In the genomic region with DNA sequence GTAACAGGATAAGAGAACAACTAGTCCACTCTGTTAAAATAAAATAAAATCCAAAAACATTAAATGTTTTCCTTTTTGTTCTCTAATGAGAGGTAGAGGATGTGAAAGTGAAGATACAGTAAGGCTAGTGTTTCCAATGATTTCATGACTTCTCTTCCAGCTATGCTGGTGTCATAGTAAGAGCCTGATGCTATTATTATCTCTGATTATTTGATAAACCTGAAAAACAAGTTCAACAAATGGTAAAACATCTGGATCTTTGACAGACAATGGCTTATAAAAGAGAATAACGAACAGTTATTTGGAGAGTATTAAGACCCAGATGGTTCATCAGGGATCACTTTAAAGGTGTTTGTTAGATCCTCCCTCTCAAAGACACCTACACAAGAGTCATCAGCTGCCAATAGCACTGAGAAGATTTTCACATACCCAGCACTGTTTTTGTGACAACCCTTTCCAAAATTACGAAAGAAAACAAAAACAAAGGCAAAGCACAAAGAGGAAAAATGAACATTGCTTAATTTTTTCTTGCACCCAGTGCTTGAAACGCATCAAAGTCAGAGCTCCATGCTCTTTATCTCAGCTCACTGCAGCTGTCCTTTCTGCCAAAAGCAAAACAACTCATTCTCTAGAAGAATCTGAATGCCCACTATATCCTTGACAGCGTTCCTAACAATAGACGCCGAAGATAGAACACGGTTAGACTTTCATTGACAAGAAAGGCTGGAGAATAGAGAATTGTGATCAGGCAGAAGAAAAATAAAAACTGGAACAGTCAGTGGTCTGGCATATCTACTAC, we compare ENCODE assay signal across 15 cellular contexts.
DNase-seq lines count a peak whose midpoint lies in the region; ATAC-seq and TF ChIP-seq lines count a peak whose summit lies in the region.
"Had no signal": no experiment of that assay in that cellular context is flagged by ENCODE, and none has a peak within 500 bp of the region (broad histone marks: within the 10 kb centered on the region; RNA-seq: fewer than 3 reads in every experiment).

No MANE protein-coding gene starts in this region.

- DNase-seq in NCI-H510A treated with DMSO at 0.1 percent for 48 hours (lab: John Stamatoyannopoulos, UW) = peak; percentile 15
- DNase-seq in NCI-H510A (lab: John Stamatoyannopoulos, UW) = no peak
- peak; percentile 10 for DNase-seq in NCI-H748 treated with DMSO at 0.1 percent for 48 hours (lab: John Stamatoyannopoulos, UW)
- DNase-seq in kidney glomerular epithelial cell (lab: John Stamatoyannopoulos, UW) = peak; percentile 14
- no peak for DNase-seq in thoracic aorta (ENCODE audit: low spot score)
- DNase-seq in Calu3 = no peak
- no peak for DNase-seq in SHP77 treated with DMSO at 0.1 percent for 48 hours (lab: John Stamatoyannopoulos, UW)
- no peak for DNase-seq in KG1 (lab: John Stamatoyannopoulos, UW)
- DNase-seq: activated CD8-positive, alpha-beta memory T cell treated with anti-CD3 and anti-CD28 coated beads for 24 hours; activated naive CD4-positive, alpha-beta T cell treated with anti-CD3 and anti-CD28 coated beads, Interleukin-2, amount 10 ng/mL, durations not matched to agents 7 days and 5 days; colonic mucosa; NCI-H446 treated with DMSO at 0.1 percent for 48 hours; nephron progenitor cell; substantia nigra had no signal

- H3K9me3 ChIP-seq in thoracic aorta = no peaks in the 10 kb centered on the region
- H3K9me3 ChIP-seq: colonic mucosa had no signal

- H3K36me3 ChIP-seq in thoracic aorta = no peaks in the 10 kb centered on the region
- H3K36me3 ChIP-seq: colonic mucosa had no signal

- H3K4me1 Mint-ChIP-seq in Calu3 (ENCODE audit: low read depth, unreplicated experiment) = no peaks in the 10 kb centered on the region
- H3K4me1 Mint-ChIP-seq: activated naive CD4-positive, alpha-beta T cell treated with anti-CD3 and anti-CD28 coated beads, Interleukin-2, amount 10 ng/mL, durations not matched to agents 7 days and 5 days; nephron progenitor cell had no signal

- no peak for ATAC-seq in thoracic aorta (ENCODE audit: insufficient number of reproducible peaks, low FRiP score, low read depth)
- ATAC-seq: sciatic nerve had no signal

- no peaks in the 10 kb centered on the region for H3K27me3 ChIP-seq in thoracic aorta (replicated peaks; ENCODE audit: insufficient read depth)
- H3K27me3 ChIP-seq: colonic mucosa had no signal

- no peaks in the 10 kb centered on the region for H3K36me3 Mint-ChIP-seq in Calu3 (ENCODE audit: insufficient read depth, unreplicated experiment)
- H3K36me3 Mint-ChIP-seq: activated naive CD4-positive, alpha-beta T cell treated with anti-CD3 and anti-CD28 coated beads, Interleukin-2, amount 10 ng/mL, durations not matched to agents 7 days and 5 days had no signal

- H3K4me3 ChIP-seq in thoracic aorta = peak overlapping the region; percentile 62
- H3K4me3 ChIP-seq: colonic mucosa had no signal

- no peak for TF ChIP-seq CTCF in thoracic aorta (IDR thresholded peaks at IDR 0.05)
- no peak for TF ChIP-seq CTCF in Calu3 (IDR thresholded peaks at IDR 0.05; ENCODE audit: unreplicated experiment)

- H3K9me3 Mint-ChIP-seq in Calu3 (ENCODE audit: low read depth, unreplicated experiment) = no peaks in the 10 kb centered on the region
- H3K9me3 Mint-ChIP-seq: activated naive CD4-positive, alpha-beta T cell treated with anti-CD3 and anti-CD28 coated beads, Interleukin-2, amount 10 ng/mL, durations not matched to agents 7 days and 5 days; nephron progenitor cell had no signal

- H3K27ac Mint-ChIP-seq in Calu3 (ENCODE audit: unreplicated experiment) = no peak overlapping the region
- H3K27ac Mint-ChIP-seq: activated naive CD4-positive, alpha-beta T cell treated with anti-CD3 and anti-CD28 coated beads, Interleukin-2, amount 10 ng/mL, durations not matched to agents 7 days and 5 days; nephron progenitor cell had no signal

- peak overlapping the region; percentile 60 to 81 for H3K27ac ChIP-seq in thoracic aorta
- H3K27ac ChIP-seq: colonic mucosa had no signal

- no peak overlapping the region for H3K4me3 Mint-ChIP-seq in Calu3 (ENCODE audit: low read depth, unreplicated experiment)
- H3K4me3 Mint-ChIP-seq: activated naive CD4-positive, alpha-beta T cell treated with anti-CD3 and anti-CD28 coated beads, Interleukin-2, amount 10 ng/mL, durations not matched to agents 7 days and 5 days; nephron progenitor cell had no signal

- H3K27me3 Mint-ChIP-seq in Calu3 (ENCODE audit: unreplicated experiment) = no peaks in the 10 kb centered on the region
- H3K27me3 Mint-ChIP-seq: activated naive CD4-positive, alpha-beta T cell treated with anti-CD3 and anti-CD28 coated beads, Interleukin-2, amount 10 ng/mL, durations not matched to agents 7 days and 5 days had no signal

- CTCF ChIA-PET in Calu3 (lab: Charles Lee) = no interaction called here

- intact Hi-C loops in Calu3 (cut with micrococcal nuclease; ENCODE audit: unreplicated experiment) = no loop called here

- peaks cover 34 to 58% of the 10 kb centered on the region in 2 donors for H3K4me1 ChIP-seq in thoracic aorta (ENCODE audit: control insufficient read depth in 1 of 2, low read depth in 2 of 2)
- H3K4me1 ChIP-seq: colonic mucosa had no signal

- BruUV-seq in Calu3 (replicated peaks; lab: Mats Ljungman, UMichigan) = no TSS peak

Comparison
In these comparisons a context has a peak if more than half of its experiments do, and no peak if none do; other contexts are left out.
1. DNase-seq: peak in NCI-H510A treated with DMSO at 0.1 percent for 48 hours (single experiment), NCI-H748 treated with DMSO at 0.1 percent for 48 hours (single experiment) and kidney glomerular epithelial cell (single experiment); none in NCI-H510A (single experiment), thoracic aorta (single experiment), Calu3 (single experiment), SHP77 treated with DMSO at 0.1 percent for 48 hours (single experiment) and KG1 (single experiment).